18 cellular contexts compared by ENCODE assay signal in genomic region chr1:233944596-233944995, GRCh38. TPM values are rescaled to one million over a fixed set of nuclear protein-coding genes. Genes with fewer than 3 reads are reported as not detected.
A peak's percentile ranks its signal among the peaks of the same experiment; 100 is the strongest.
DNase-seq lines count a peak whose midpoint lies in the region; ATAC-seq and TF ChIP-seq lines count a peak whose summit lies in the region.
"Had no signal": no experiment of that assay in that cellular context is flagged by ENCODE, and none has a peak within 500 bp of the region (broad histone marks: within the 10 kb centered on the region; RNA-seq: fewer than 3 reads in every experiment).

No MANE protein-coding gene starts in this region.

- no peaks in the 10 kb centered on the region for H3K27me3 ChIP-seq in neural cell (ENCODE audit: insufficient read depth, low read depth, low read length)
- H3K27me3 ChIP-seq: BLaER1 treated with 17β-estradiol and CSF1 and Interleukin-3, amounts not matched to agents 10 nM and 100 nM had no signal

- no peak for TF ChIP-seq EP300 in neural cell (conservative IDR thresholded peaks at IDR 0.05; ENCODE audit: poor library complexity, severe bottlenecking)

- no peak overlapping the region for H2AFZ ChIP-seq in neural cell (ENCODE audit: low read depth, low read length)
- H2AFZ ChIP-seq: GM23248 had no signal

- no peaks in the 10 kb centered on the region for H3K9me3 ChIP-seq in neural cell (ENCODE audit: low read length)
- H3K9me3 ChIP-seq: BE2C had no signal

- H3F3A ChIP-seq in neural cell (ENCODE audit: insufficient read depth, low read length, poor library complexity, severe bottlenecking) = no peaks in the 10 kb centered on the region

- DNase-seq in Caki2 (ENCODE audit: low read depth) = peak; percentile 61
- DNase-seq in kidney tubule cell (ENCODE audit: low spot score) = peak; percentile 42
- DNase-seq in caudate nucleus (lab: John Stamatoyannopoulos, UW) = no peak
- DNase-seq in NCI-H748 treated with DMSO at 0.1 percent for 48 hours (lab: John Stamatoyannopoulos, UW) = no peak
- DNase-seq: AML-193; BE2C; CD4-positive, alpha-beta T cell; CD8-positive, alpha-beta memory T cell; DMS153; DND-41; GM23248; H9 had no signal

- TF ChIP-seq CTCF in neural cell (IDR thresholded peaks at IDR 0.05; ENCODE audit: poor library complexity, severe bottlenecking) = no peak

- H3K27ac ChIP-seq in neural cell (ENCODE audit: low read length) (peak overlapping the region; percentile 60), caudate nucleus (ENCODE audit: low read depth, low read length) (no peak overlapping the region)
- H3K27ac ChIP-seq: BLaER1 treated with 17β-estradiol and CSF1 and Interleukin-3, amounts not matched to agents 10 nM and 100 nM; GM23248 had no signal

- in situ Hi-C loops in Caki2 (cut with HindIII; ENCODE audit: low pct_unique_long_range_greater_than_20kb, low sequenced_read_pairs) = no loop called here

- TF ChIP-seq RAD21 in neural cell (conservative IDR thresholded peaks at IDR 0.05) = no peak

- no peaks in the 10 kb centered on the region for H3K9me2 ChIP-seq in neural cell (ENCODE audit: insufficient read depth, low read length)

- H3K9ac ChIP-seq in neural cell (ENCODE audit: low read length) = no peak overlapping the region
- H3K9ac ChIP-seq: BLaER1 treated with 17β-estradiol and CSF1 and Interleukin-3, amounts not matched to agents 10 nM and 100 nM; GM23248 had no signal

- H4K20me1 ChIP-seq in neural cell (ENCODE audit: insufficient read depth) = no peaks in the 10 kb centered on the region
- H4K20me1 ChIP-seq: BLaER1 treated with 17β-estradiol and CSF1 and Interleukin-3, amounts not matched to agents 10 nM and 100 nM had no signal

- no peak overlapping the region for H3K4me3 ChIP-seq in neural cell (ENCODE audit: low read length)
- H3K4me3 ChIP-seq: BLaER1 treated with 17β-estradiol and CSF1 and Interleukin-3, amounts not matched to agents 10 nM and 100 nM; GM23248 had no signal

- H3K79me2 ChIP-seq in neural cell (replicated peaks; ENCODE audit: insufficient read depth, low read length) = no peaks in the 10 kb centered on the region

- ATAC-seq in GM19467 (IDR thresholded peaks at IDR 0.05; ENCODE audit: unreplicated experiment) = no peak
- ATAC-seq in HG02642 (IDR thresholded peaks at IDR 0.05; ENCODE audit: poor library complexity, unreplicated experiment) = no peak
- ATAC-seq: HCT116 had no signal

- no peaks in the 10 kb centered on the region for H3K36me3 ChIP-seq in neural cell (ENCODE audit: insufficient read depth, low read length)
- H3K36me3 ChIP-seq: BE2C; BLaER1 treated with 17β-estradiol and CSF1 and Interleukin-3, amounts not matched to agents 10 nM and 100 nM had no signal

- H3K4me2 ChIP-seq in neural cell (ENCODE audit: low read length) = no peak overlapping the region
- H3K4me2 ChIP-seq: BLaER1 treated with 17β-estradiol and CSF1 and Interleukin-3, amounts not matched to agents 10 nM and 100 nM had no signal

TF ChIP-seq in neural cell, 6 proteins besides CTCF, POLR2A, EP300 and RAD21:
- TF ChIP-seq TAF1 (IDR thresholded peaks at IDR 0.05; ENCODE audit: low read depth) = no peak
- TF ChIP-seq POLR2AphosphoS5 (IDR thresholded peaks at IDR 0.05) = no peak
- TF ChIP-seq SMC3 (conservative IDR thresholded peaks at IDR 0.05; ENCODE audit: poor library complexity) = no peak
- TF ChIP-seq EZH2 (IDR thresholded peaks at IDR 0.05; ENCODE audit: borderline replicate concordance, insufficient read depth, low read length, poor library complexity, severe bottlenecking) = no peak
- no peak for TF ChIP-seq REST (IDR thresholded peaks at IDR 0.05; ENCODE audit: borderline replicate concordance)
- no peak for TF ChIP-seq MXI1 (conservative IDR thresholded peaks at IDR 0.05; ENCODE audit: poor library complexity, severe bottlenecking)

RNA-seq across cellular contexts. Expression of gene SLC35F3, which starts 40.1 kb away (rescaled TPM):
- 6.9 and 10.1 TPM in 2 replicates for total RNA-seq in Caki2 (2014; rRNA removed; shearing (Covaris generic); ENCODE audit: low replicate concordance)
- polyA plus RNA-seq in neural cell = 13.9 and 14.8 TPM in 2 replicates
- polyA minus RNA-seq in neural cell = 22.2 and 24.1 TPM in 2 replicates
- total RNA-seq: A172 had no signal

Comparison
In these comparisons a context has a peak if more than half of its experiments do, and no peak if none do; other contexts are left out.
1. DNase-seq: peak in Caki2 (single experiment) and kidney tubule cell (single experiment); none in caudate nucleus (0 of 61) and NCI-H748 treated with DMSO at 0.1 percent for 48 hours (single experiment).